ENCODE assay signal across 1 cellular context in genomic region chr7:100708395-100708794, GRCh38.
TF ChIP-seq lines count a peak whose summit lies in the region.

No MANE protein-coding gene starts in this region.

TF ChIP-seq in IMR-90, 13 proteins besides CTCF, POLR2A, EP300 and RAD21:
- no peak for TF ChIP-seq SMC3 (IDR thresholded peaks at IDR 0.05; ENCODE audit: low read depth, low read length)
- no peak for TF ChIP-seq NFE2L2 (IDR thresholded peaks at IDR 0.05; ENCODE audit: low read depth, low read length)
- no peak for TF ChIP-seq CEBPB (IDR thresholded peaks at IDR 0.05; ENCODE audit: low read depth, low read length)
- no peak for TF ChIP-seq BHLHE40 (IDR thresholded peaks at IDR 0.05; ENCODE audit: low read depth, low read length)
- no peak for TF ChIP-seq USF2 (IDR thresholded peaks at IDR 0.05; ENCODE audit: low read depth, low read length)
- no peak for TF ChIP-seq ELK1 (IDR thresholded peaks at IDR 0.05; ENCODE audit: borderline replicate concordance, low read depth, low read length)
- peak; percentile 51; the same call in 1 of the 2 replicates for TF ChIP-seq MAFK (IDR thresholded peaks at IDR 0.05; ENCODE audit: low read depth, low read length)
- no peak for TF ChIP-seq MXI1 (IDR thresholded peaks at IDR 0.05; ENCODE audit: borderline replicate concordance, low read depth, low read length)
